8 cellular contexts compared by ENCODE assay signal in genomic region chr20:53578492-53579222, GRCh38. TPM values are rescaled to one million over a fixed set of nuclear protein-coding genes. Genes with fewer than 3 reads are reported as not detected.
DNase-seq lines count a peak whose midpoint lies in the region; ATAC-seq, FAIRE-seq and TF ChIP-seq lines count a peak whose summit lies in the region.

No MANE protein-coding gene starts in this region.

- H3K36me3 ChIP-seq in endothelial cell of umbilical vein (ENCODE audit: control insufficient read depth in 2 of 2, extremely low read depth in 1 of 2, insufficient read depth in 2 of 2, low read length in 2 of 2) (peaks cover 34 to 40% of the 10 kb centered on the region in 2 experiments), mucosa of descending colon (ENCODE audit: low read depth) (peaks cover 5% of the 10 kb centered on the region), suprapubic skin (peaks cover 53% of the 10 kb centered on the region)

- BruUV-seq in endothelial cell of umbilical vein (replicated peaks; lab: Mats Ljungman, UMichigan): no TSS peak

- peaks cover 3% of the 10 kb centered on the region for H4K20me1 ChIP-seq in endothelial cell of umbilical vein (replicated peaks; ENCODE audit: control insufficient read depth, extremely low read depth, insufficient read depth, low read length)

- intact Hi-C loops in endothelial cell of umbilical vein (cut with micrococcal nuclease): loop anchor here (1.0 to 5.0 kb wide), 7 partner anchors 44 to 484 kb away; no protein-coding TSS in a partner anchor
- intact Hi-C loops in mucosa of descending colon (cut with DNase I, micrococcal nuclease): loop anchor here (2.0 to 10.0 kb wide), 5 partner anchors 294 to 366 kb away; no protein-coding TSS in a partner anchor

- peak; percentile 13 for TF ChIP-seq POLR2A in endothelial cell of umbilical vein (IDR thresholded peaks at IDR 0.05; ENCODE audit: low read depth, low read length)
- TF ChIP-seq POLR2A in suprapubic skin (IDR thresholded peaks at IDR 0.05): no peak

- H3K27ac ChIP-seq in HL-60 (replicated peaks) (peak overlapping the region; percentile 62), endothelial cell of umbilical vein (ENCODE audit: insufficient read depth, low read depth, low read length) (peak overlapping the region; percentile 43), suprapubic skin (peak overlapping the region; percentile 55)

- no peak overlapping the region for H2AFZ ChIP-seq in endothelial cell of umbilical vein (ENCODE audit: low read depth, low read length)

- H3K9me3 ChIP-seq in endothelial cell of umbilical vein (replicated peaks; ENCODE audit: control insufficient read depth, insufficient read depth, low read length) (no peaks in the 10 kb centered on the region), mucosa of descending colon (no peaks in the 10 kb centered on the region), suprapubic skin (no peaks in the 10 kb centered on the region)

- TF ChIP-seq CTCF in GM12865 (IDR thresholded peaks at IDR 0.05; ENCODE audit: insufficient read depth, low read depth, low read length, missing control alignments) (peak; percentile 65), HL-60 (IDR thresholded peaks at IDR 0.05; ENCODE audit: insufficient read depth, low read length) (peak; percentile 49), endothelial cell of umbilical vein (IDR thresholded peaks at IDR 0.05; ENCODE audit: extremely low read depth in 1 of 2, insufficient read depth in 1 of 2, low read depth in 1 of 2, low read length in 2 of 2) (peak; percentile 60 to 75), mucosa of descending colon (IDR thresholded peaks at IDR 0.05) (no peak), suprapubic skin (IDR thresholded peaks at IDR 0.05) (peak; percentile 57 to 98)

- peak overlapping the region; percentile 57 for H3K4me3 ChIP-seq in GM12865 (ENCODE audit: low read depth, low read length)
- H3K4me3 ChIP-seq in HL-60 (replicated peaks; ENCODE audit: insufficient read depth, low read length): peak overlapping the region; percentile 39
- H3K4me3 ChIP-seq in endothelial cell of umbilical vein (replicated peaks in 1 of 3; ENCODE audit: insufficient read depth in 1 of 3, low read depth in 1 of 3, low read length in 3 of 3): peak overlapping the region in 1 of 3 experiments; percentile 23
- no peak overlapping the region for H3K4me3 ChIP-seq in mucosa of descending colon
- peak overlapping the region; percentile 19 for H3K4me3 ChIP-seq in suprapubic skin

- POLR2A ChIA-PET in endothelial cell of umbilical vein (lab: Charles Lee): interaction anchor here (0.7 kb wide), 1 partner anchor 361 kb away, joined by 4 read pairs; no protein-coding TSS in a partner anchor

- peaks cover 20% of the 10 kb centered on the region for H3K4me1 ChIP-seq in endothelial cell of umbilical vein (ENCODE audit: control insufficient read depth, extremely low read depth, insufficient read depth, low read length)
- H3K4me1 ChIP-seq in mucosa of descending colon (ENCODE audit: low read depth): peaks cover 66% of the 10 kb centered on the region
- peaks cover 55% of the 10 kb centered on the region for H3K4me1 ChIP-seq in suprapubic skin

- H3K9ac ChIP-seq in endothelial cell of umbilical vein (replicated peaks; ENCODE audit: extremely low read depth, insufficient read depth, low read length): peak overlapping the region; percentile 10

- peak; percentile 89 for FAIRE-seq in endothelial cell of umbilical vein (lab: Jason Lieb, UNC)

- H3K79me2 ChIP-seq in endothelial cell of umbilical vein (ENCODE audit: control insufficient read depth, insufficient read depth, low read length): peaks cover 92% of the 10 kb centered on the region

- no peaks in the 10 kb centered on the region for H3K9me1 ChIP-seq in endothelial cell of umbilical vein (replicated peaks; ENCODE audit: control insufficient read depth, extremely low read depth, insufficient read depth, low read length)

- DNase-seq in 8988T: peak; percentile 56
- DNase-seq in GM12865 (ENCODE audit: low read depth): peak; percentile 91
- DNase-seq in HL-60 (ENCODE audit: low read depth in 1 of 2, low spot score in 1 of 2): peak; percentile 76 to 85
- peak; percentile 80 for DNase-seq in NCI-H526 treated with DMSO at 0.1 percent for 48 hours (lab: John Stamatoyannopoulos, UW)
- DNase-seq in activated CD4-positive, alpha-beta T cell treated with anti-CD3 and anti-CD28 coated beads, Interleukin-2, amount 50 U/mL, for 1 hour: peak; percentile 44
- DNase-seq in endothelial cell of umbilical vein (ENCODE audit: low read depth, low spot score): peak; percentile 90
- peak in 1 of 3 donors; percentile 93 for DNase-seq in mucosa of descending colon
- DNase-seq in suprapubic skin (ENCODE audit: low spot score in 2 of 2): no peak

- dilution Hi-C loops in endothelial cell of umbilical vein (cut with MboI; ENCODE audit: extremely low pct_ligation_motif_present, low sequenced_read_pairs): loop anchor here (25.0 kb wide), 1 partner anchor 359 kb away; no protein-coding TSS in a partner anchor

- peak; percentile 69 for ATAC-seq in mucosa of descending colon

- peak overlapping the region; percentile 46 for H3K4me2 ChIP-seq in endothelial cell of umbilical vein (ENCODE audit: insufficient read depth, low read length)

- 8% methylated on average over 10 of the region's 10 CpGs for WGBS in suprapubic skin

- TF ChIP-seq EP300 in suprapubic skin (IDR thresholded peaks at IDR 0.05): no peak

- CTCF ChIA-PET in endothelial cell of umbilical vein (lab: Charles Lee): interaction anchor here (0.6 to 7.3 kb wide), 18 partner anchors 15 to 1339 kb away, joined by 3 to 141 read pairs (median 4); partner anchors contain the start of gene ZNF217

- H3K27me3 ChIP-seq in HL-60 (ENCODE audit: insufficient read depth, poor library complexity, severe bottlenecking): no peaks in the 10 kb centered on the region
- H3K27me3 ChIP-seq in endothelial cell of umbilical vein (ENCODE audit: control insufficient read depth in 2 of 2, insufficient read depth in 2 of 2, low read length in 2 of 2): no peaks in the 10 kb centered on the region
- H3K27me3 ChIP-seq in suprapubic skin: no peaks in the 10 kb centered on the region

TF ChIP-seq in endothelial cell of umbilical vein, 7 proteins besides CTCF, POLR2A, EP300 and RAD21:
- TF ChIP-seq JUN (IDR thresholded peaks at IDR 0.05; ENCODE audit: borderline replicate concordance, insufficient read depth, insufficient read length, low read depth) (no peak), POLR2AphosphoS5 (IDR thresholded peaks at IDR 0.05; ENCODE audit: insufficient read depth, low read depth, low read length) (no peak), GATA2 (IDR thresholded peaks at IDR 0.05; ENCODE audit: insufficient read depth, insufficient read length, low read depth, low read length) (no peak), MYC (IDR thresholded peaks at IDR 0.05; ENCODE audit: low read depth, low read length) (no peak), EZH2 (IDR thresholded peaks at IDR 0.05; ENCODE audit: borderline replicate concordance, low read depth, low read length, severe bottlenecking) (no peak)
TF ChIP-seq in endothelial cell of umbilical vein: peak in this region for 0.

RNA-seq across cellular contexts. Expression of gene ZNF217, which starts 15.0 kb away (rescaled TPM):
- total RNA-seq in endothelial cell of umbilical vein: 31.7 and 32.1 TPM in 2 replicates
- 3.7 and 5.8 TPM in 2 replicates for polyA plus RNA-seq in endothelial cell of umbilical vein
- 5.3 and 5.5 TPM in 2 replicates for polyA plus RNA-seq in endothelial cell of umbilical vein (2011; cell fraction: cytosol; rRNA removed)
- polyA plus RNA-seq in endothelial cell of umbilical vein (2011; cell fraction: nucleus; rRNA removed): 11.8 and 13.8 TPM in 2 replicates
- polyA plus RNA-seq in endothelial cell of umbilical vein (2012): 15.4 and 17.4 TPM in 2 replicates
- 24.0 and 24.4 TPM in 2 replicates for polyA minus RNA-seq in endothelial cell of umbilical vein
- polyA minus RNA-seq in endothelial cell of umbilical vein (2011; cell fraction: cytosol; rRNA and poly(A)+ RNA removed): 8.3 TPM
- polyA minus RNA-seq in endothelial cell of umbilical vein (2011; cell fraction: nucleus; rRNA and poly(A)+ RNA removed): 15.6 and 23.5 TPM in 2 replicates
- total RNA-seq in mucosa of descending colon: 10 to 100 TPM; 38.9 to 79.8 (median 78.2) TPM
- total RNA-seq in suprapubic skin: 10 to 100 TPM; 31.2 to 64.8 (median 46.7) TPM

Comparison
In these comparisons a context has a peak if more than half of its experiments do, and no peak if none do; other contexts are left out.
1. DNase-seq: peak in 8988T (single experiment), GM12865 (single experiment), HL-60 (2 of 2), NCI-H526 treated with DMSO at 0.1 percent for 48 hours (single experiment), activated CD4-positive, alpha-beta T cell treated with anti-CD3 and anti-CD28 coated beads, Interleukin-2, amount 50 U/mL, for 1 hour (single experiment) and endothelial cell of umbilical vein (single experiment); none in suprapubic skin (0 of 2).
2. Peak in every context shown above with its lines, with median percentiles within 50 percentile points of each other: H3K27ac ChIP-seq.